8 cellular contexts compared by ENCODE assay signal in genomic region chr19:4471400-4472173, GRCh38. TPM values are rescaled to one million over a fixed set of nuclear protein-coding genes. Genes with fewer than 3 reads are reported as not detected.
DNase-seq lines count a peak whose midpoint lies in the region; ATAC-seq and TF ChIP-seq lines count a peak whose summit lies in the region.

No MANE protein-coding gene starts in this region.

- peaks cover 9% of the 10 kb centered on the region for H3F3A ChIP-seq in DOHH2 (ENCODE audit: control insufficient read depth, insufficient read depth)

- H3K9me2 ChIP-seq in DOHH2 (replicated peaks; ENCODE audit: control insufficient read depth, low read length): no peaks in the 10 kb centered on the region

- peak; percentile 98 for DNase-seq in GOT3 (lab: John Stamatoyannopoulos, UW)
- peak; percentile 100 for DNase-seq in LHCN-M2 (ENCODE audit: low read depth)
- peak; percentile 100 for DNase-seq in RKO (ENCODE audit: low spot score)
- peak; percentile 92 to 95 for DNase-seq in activated T-helper 1 cell treated with anti-CD3 and anti-CD28 coated beads, Interleukin-2, amount 50 U/mL, for 16 hours (ENCODE audit: low read depth in 1 of 2, low spot score in 1 of 2)
- DNase-seq in fibroblast of pulmonary artery (ENCODE audit: low read depth): peak; percentile 100
- DNase-seq in naive thymus-derived CD8-positive, alpha-beta T cell: peak; percentile 83 to 99 (median 98)
- peak; percentile 98 for DNase-seq in stimulated activated naive B cell treated with anti-CD40 and anti-IgM and Interleukin-4, amounts not matched to agents 10 μg/mL and 1 μg/mL and 100 μg/mL, for 72 hours

- H3K27ac ChIP-seq in DOHH2 (ENCODE audit: low read depth, low read length): peak overlapping the region; percentile 91

- peaks cover 0 to 5% (median 0%) of the 10 kb centered on the region in 3 donors for H3K36me3 Mint-ChIP-seq in naive thymus-derived CD8-positive, alpha-beta T cell
- peaks cover 0 to 4% of the 10 kb centered on the region in 2 donors for H3K36me3 Mint-ChIP-seq in stimulated activated naive B cell treated with anti-CD40 and anti-IgM and Interleukin-4, amounts not matched to agents 10 μg/mL and 1 μg/mL and 100 μg/mL, for 72 hours

- peaks cover 11% of the 10 kb centered on the region for H3K36me3 ChIP-seq in DOHH2 (ENCODE audit: control insufficient read depth, low read length)

- no peaks in the 10 kb centered on the region for H3K9me3 ChIP-seq in DOHH2 (ENCODE audit: control insufficient read depth, insufficient read depth, low read length)

- H3K27me3 ChIP-seq in DOHH2 (ENCODE audit: control insufficient read depth, low read length): no peaks in the 10 kb centered on the region

- no peaks in the 10 kb centered on the region for H4K20me1 ChIP-seq in DOHH2 (ENCODE audit: control insufficient read depth, insufficient read depth, low read depth, low read length)

- peaks cover 33% of the 10 kb centered on the region for H3K79me2 ChIP-seq in DOHH2 (ENCODE audit: control insufficient read depth, low read length)

- peak; percentile 86 for ATAC-seq in naive thymus-derived CD8-positive, alpha-beta T cell
- ATAC-seq in stimulated activated naive B cell treated with anti-CD40 and anti-IgM and Interleukin-4, amounts not matched to agents 10 μg/mL and 1 μg/mL and 100 μg/mL, for 72 hours (replicated peaks): peak; percentile 87 to 88

- H3K4me3 Mint-ChIP-seq in naive thymus-derived CD8-positive, alpha-beta T cell: no peak overlapping the region
- no peak overlapping the region for H3K4me3 Mint-ChIP-seq in stimulated activated naive B cell treated with anti-CD40 and anti-IgM and Interleukin-4, amounts not matched to agents 10 μg/mL and 1 μg/mL and 100 μg/mL, for 72 hours

- peaks cover 29% of the 10 kb centered on the region for H3K4me1 ChIP-seq in DOHH2 (ENCODE audit: control insufficient read depth, low read length)

- H3K27ac Mint-ChIP-seq in naive thymus-derived CD8-positive, alpha-beta T cell: no peak overlapping the region
- no peak overlapping the region for H3K27ac Mint-ChIP-seq in stimulated activated naive B cell treated with anti-CD40 and anti-IgM and Interleukin-4, amounts not matched to agents 10 μg/mL and 1 μg/mL and 100 μg/mL, for 72 hours

- POLR2A ChIA-PET in naive thymus-derived CD8-positive, alpha-beta T cell (lab: Charles Lee): interaction anchor here (0.6 to 3.4 kb wide), 17 partner anchors 10 to 1995 kb away, joined by 3 to 50 read pairs (median 3); partner anchors contain the start of genes CHAF1A, DPP9, SAFB and SAFB2

- H3K4me3 ChIP-seq in DOHH2 (ENCODE audit: low read length) (peak overlapping the region; percentile 82), fibroblast of pulmonary artery (replicated peaks; ENCODE audit: low read depth, low read length) (peak overlapping the region; percentile 69)

- peaks cover 15 to 27% (median 26%) of the 10 kb centered on the region in 4 donors for H3K4me1 Mint-ChIP-seq in naive thymus-derived CD8-positive, alpha-beta T cell
- H3K4me1 Mint-ChIP-seq in stimulated activated naive B cell treated with anti-CD40 and anti-IgM and Interleukin-4, amounts not matched to agents 10 μg/mL and 1 μg/mL and 100 μg/mL, for 72 hours: peaks cover 19 to 22% of the 10 kb centered on the region in 2 donors

- H3K27me3 Mint-ChIP-seq in naive thymus-derived CD8-positive, alpha-beta T cell: no peaks in the 10 kb centered on the region
- no peaks in the 10 kb centered on the region for H3K27me3 Mint-ChIP-seq in stimulated activated naive B cell treated with anti-CD40 and anti-IgM and Interleukin-4, amounts not matched to agents 10 μg/mL and 1 μg/mL and 100 μg/mL, for 72 hours

- TF ChIP-seq CTCF in DOHH2 (IDR thresholded peaks at IDR 0.05; ENCODE audit: low read depth, low read length, poor library complexity, severe bottlenecking): no peak
- TF ChIP-seq CTCF in fibroblast of pulmonary artery (IDR thresholded peaks at IDR 0.05; ENCODE audit: low read length, missing control alignments): no peak

- peak overlapping the region; percentile 74 for H3K4me2 ChIP-seq in DOHH2 (ENCODE audit: low read length)

- H3K9me3 Mint-ChIP-seq in naive thymus-derived CD8-positive, alpha-beta T cell: no peaks in the 10 kb centered on the region
- H3K9me3 Mint-ChIP-seq in stimulated activated naive B cell treated with anti-CD40 and anti-IgM and Interleukin-4, amounts not matched to agents 10 μg/mL and 1 μg/mL and 100 μg/mL, for 72 hours: no peaks in the 10 kb centered on the region

RNA-seq across cellular contexts. Expression of gene HDGFL2, which starts 0.5 kb away (rescaled TPM):
- 65.9 and 67.3 TPM in 2 replicates for total RNA-seq in LHCN-M2 (2014; rRNA removed)
- 52.7 TPM for polyA plus RNA-seq in LHCN-M2 (2012)
- total RNA-seq in naive thymus-derived CD8-positive, alpha-beta T cell: 10 to 100 TPM; 35.5 to 40.0 TPM
- polyA plus RNA-seq in naive thymus-derived CD8-positive, alpha-beta T cell: 10 to 100 TPM; 15.0 to 25.3 (median 19.0) TPM

RNA-seq across cellular contexts. Expression of gene UBXN6, which starts 14.0 kb away (rescaled TPM):
- total RNA-seq in LHCN-M2 (2014; rRNA removed): 71.9 and 85.3 TPM in 2 replicates
- polyA plus RNA-seq in LHCN-M2 (2012): 129 TPM
- 10 to 100 TPM; 61.3 to 75.2 TPM for total RNA-seq in naive thymus-derived CD8-positive, alpha-beta T cell
- 1 to 10 TPM; 2.4 to 6.6 (median 3.9) TPM for polyA plus RNA-seq in naive thymus-derived CD8-positive, alpha-beta T cell

RNA-seq across cellular contexts. Expression of gene PLIN4, which starts 46.7 kb away (rescaled TPM):
- under 0.01 TPM in 1 of 2 replicates, not detected in the other for total RNA-seq in LHCN-M2 (2014; rRNA removed)
- polyA plus RNA-seq in LHCN-M2 (2012): 0.09 TPM
- under 1 TPM; 0.23 to 0.36 TPM for total RNA-seq in naive thymus-derived CD8-positive, alpha-beta T cell
- under 1 TPM; 0.07 to 0.11 (median 0.07) TPM for polyA plus RNA-seq in naive thymus-derived CD8-positive, alpha-beta T cell

Comparison
In these comparisons a context has a peak if more than half of its experiments do, and no peak if none do; other contexts are left out.
1. Peak in every context shown above with its lines: DNase-seq, ATAC-seq, H3K4me3 ChIP-seq and H3K27ac ChIP-seq.